ENCODE assay signal across 8 cellular contexts in the genomic region with DNA sequence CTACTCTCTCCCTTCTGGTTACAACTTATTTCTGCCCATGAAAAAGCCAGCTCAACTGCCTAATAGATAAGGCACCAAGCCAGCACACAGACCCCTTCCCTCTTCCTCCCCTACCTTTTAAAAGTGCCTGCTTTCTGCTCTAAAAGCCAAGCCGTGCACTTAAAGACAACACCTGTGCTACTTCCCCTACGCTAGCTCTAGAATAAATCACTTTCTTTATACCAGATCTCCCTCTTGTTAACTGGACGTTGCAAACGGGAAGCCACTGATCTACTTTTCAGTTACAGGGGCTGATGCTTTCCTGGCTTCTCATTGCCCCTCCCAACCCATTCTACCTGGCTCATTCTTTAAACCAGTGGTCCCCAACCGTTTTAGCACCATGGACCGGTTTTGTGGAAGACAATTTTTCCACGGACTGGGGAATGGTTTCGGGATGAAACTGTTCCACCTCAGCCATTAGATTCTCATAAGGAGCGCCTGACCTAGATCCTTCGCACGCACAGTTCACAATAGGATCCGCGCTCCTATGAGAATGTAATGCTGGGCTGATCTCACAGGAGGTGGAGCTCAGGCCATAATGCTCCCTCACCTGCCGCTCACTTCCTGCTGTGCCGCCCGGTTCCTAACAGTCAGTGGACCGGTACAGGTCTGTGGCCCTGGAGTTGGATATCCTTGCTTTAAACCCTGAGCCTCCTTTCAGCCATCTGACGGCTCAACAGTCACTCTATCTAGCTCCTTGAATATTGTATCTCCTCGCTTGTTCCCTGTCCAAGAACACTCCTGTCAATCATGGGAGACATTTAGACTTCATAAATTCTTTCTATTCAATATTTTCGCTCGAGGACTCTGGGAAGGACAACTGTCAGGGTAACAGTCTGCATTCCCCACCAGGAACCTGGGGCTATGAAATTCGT. TPM values are rescaled to one million over a fixed set of nuclear protein-coding genes. Genes with fewer than 3 reads are reported as not detected.
DNase-seq lines count a peak whose midpoint lies in the region; ATAC-seq, FAIRE-seq and TF ChIP-seq lines count a peak whose summit lies in the region.

No MANE protein-coding gene starts in this region.

- H3K9me3 Mint-ChIP-seq in osteocyte (ENCODE audit: unreplicated experiment), result peaks cover 11% of the 10 kb centered on the region

- H3K27me3 Mint-ChIP-seq in osteocyte (ENCODE audit: unreplicated experiment), result peaks cover 27% of the 10 kb centered on the region

- peaks cover 13% of the 10 kb centered on the region for H3K4me1 Mint-ChIP-seq in osteocyte (ENCODE audit: unreplicated experiment)

- peak; percentile 58 for ATAC-seq in GM18868 (IDR thresholded peaks at IDR 0.05; ENCODE audit: unreplicated experiment)
- no peak for ATAC-seq in GM21367 (IDR thresholded peaks at IDR 0.05; ENCODE audit: unreplicated experiment)
- no peak for ATAC-seq in HG02970 (IDR thresholded peaks at IDR 0.05; ENCODE audit: low FRiP score, unreplicated experiment)

- FAIRE-seq in HTR-8/SVneo (lab: Jason Lieb, UNC), result no peak

- no peak for TF ChIP-seq CTCF in osteocyte (IDR thresholded peaks at IDR 0.05)

- H3K36me3 Mint-ChIP-seq in osteocyte (ENCODE audit: unreplicated experiment), result peaks cover 18% of the 10 kb centered on the region

- H3K4me3 Mint-ChIP-seq in osteocyte (ENCODE audit: unreplicated experiment), result peak overlapping the region; percentile 98

- peak overlapping the region; percentile 94 for H3K27ac Mint-ChIP-seq in osteocyte (ENCODE audit: unreplicated experiment)

- DNase-seq in NCI-H2081 (lab: John Stamatoyannopoulos, UW), result peak; percentile 56 to 86
- DNase-seq in activated effector memory CD4-positive, alpha-beta T cell treated with Interleukin-2 at 50 U/mL for 16 hours, result peak; percentile 6
- peak; percentile 11 for DNase-seq in globus pallidus (ENCODE audit: low spot score)
- no peak for DNase-seq in osteocyte (ENCODE audit: extremely low spot score, unreplicated experiment)
- DNase-seq in HTR-8/SVneo (ENCODE audit: insufficient read length, low spot score), result no peak

RNA-seq across cellular contexts. Expression of a gene that starts 0.8 kb away (rescaled TPM):
- total RNA-seq in osteocyte, result 5.3 and 8.5 TPM in 2 replicates

RNA-seq across cellular contexts. Expression of a gene that starts 21.0 kb away (rescaled TPM):
- total RNA-seq in osteocyte, result 3.8 and 4.9 TPM in 2 replicates

RNA-seq across cellular contexts. Expression of a gene that starts 25.8 kb away (rescaled TPM):
- 6.1 and 6.5 TPM in 2 replicates for total RNA-seq in osteocyte

RNA-seq across cellular contexts. Expression of a gene that starts 43.2 kb away (rescaled TPM):
- total RNA-seq in osteocyte, result 29.6 and 30.2 TPM in 2 replicates

RNA-seq across cellular contexts. Expression of a gene that starts 48.2 kb away (rescaled TPM):
- 4.1 and 5.3 TPM in 2 replicates for total RNA-seq in osteocyte

Comparison
In these comparisons a context has a peak if more than half of its experiments do, and no peak if none do; other contexts are left out.
1. DNase-seq: peak in NCI-H2081 (2 of 2), activated effector memory CD4-positive, alpha-beta T cell treated with Interleukin-2 at 50 U/mL for 16 hours (single experiment) and globus pallidus (single experiment); none in osteocyte (single experiment) and HTR-8/SVneo (single experiment).